8 cellular contexts compared by ENCODE assay signal in genomic region chr2:95192891-95193290, GRCh38. TPM values are rescaled to one million over a fixed set of nuclear protein-coding genes. Genes with fewer than 3 reads are reported as not detected.
DNase-seq lines count a peak whose midpoint lies in the region; ATAC-seq and TF ChIP-seq lines count a peak whose summit lies in the region.
"Not testable (repeated sequence)": the region's sequence is repeated elsewhere in the genome, so short reads cannot be mapped to it uniquely, and the experiment has no call there.

No MANE protein-coding gene starts in this region.

- not testable (repeated sequence) for H3K36me3 Mint-ChIP-seq in CD4-positive, alpha-beta memory T cell; activated T-helper 2 cell treated with anti-CD3 and anti-CD28 coated beads, Interferon-gamma antibody, Interleukin-2, Interleukin-4, amounts not matched to agents 10 μg/mL and 5 μg/mL and 100 μg/mL, durations not matched to agents 14 hours and 24 hours and 36 hours (ENCODE audit: low read depth)

- H3K4me1 Mint-ChIP-seq in CD4-positive, alpha-beta memory T cell; activated T-helper 2 cell treated with anti-CD3 and anti-CD28 coated beads, Interferon-gamma antibody, Interleukin-2, Interleukin-4, amounts not matched to agents 10 μg/mL and 5 μg/mL and 100 μg/mL, durations not matched to agents 14 hours and 24 hours and 36 hours (ENCODE audit: low read depth): not testable (repeated sequence)

- H3K9me3 ChIP-seq in CD4-positive, alpha-beta memory T cell (ENCODE audit: control insufficient read depth in 1 of 2, low read length in 2 of 2); psoas muscle: not testable (repeated sequence)

- H3K27ac Mint-ChIP-seq in CD4-positive, alpha-beta memory T cell; activated T-helper 2 cell treated with anti-CD3 and anti-CD28 coated beads, Interferon-gamma antibody, Interleukin-2, Interleukin-4, amounts not matched to agents 10 μg/mL and 5 μg/mL and 100 μg/mL, durations not matched to agents 14 hours and 24 hours and 36 hours: not testable (repeated sequence)

- not testable (repeated sequence) for H3K27me3 ChIP-seq in CD4-positive, alpha-beta memory T cell (ENCODE audit: insufficient read depth, low read length); kidney epithelial cell (ENCODE audit: control insufficient read depth, insufficient read depth, low read length); psoas muscle (ENCODE audit: insufficient read depth in 3 of 3, low read length in 2 of 3)

- H3K9me3 Mint-ChIP-seq in CD4-positive, alpha-beta memory T cell; activated T-helper 2 cell treated with anti-CD3 and anti-CD28 coated beads, Interferon-gamma antibody, Interleukin-2, Interleukin-4, amounts not matched to agents 10 μg/mL and 5 μg/mL and 100 μg/mL, durations not matched to agents 14 hours and 24 hours and 36 hours: not testable (repeated sequence)

- TF ChIP-seq CTCF in LNCaP clone FGC (IDR thresholded peaks at IDR 0.05; ENCODE audit: control insufficient read depth, extremely low read depth, insufficient read depth) (peak; percentile 66), kidney epithelial cell (IDR thresholded peaks at IDR 0.05; ENCODE audit: insufficient read depth, low read length, poor library complexity, severe bottlenecking) (peak; percentile 53), psoas muscle (IDR thresholded peaks at IDR 0.05) (peak; percentile 61)

- POLR2A ChIA-PET in CD4-positive, alpha-beta memory T cell (lab: Charles Lee; ENCODE audit: partially characterized antibody), result not testable (repeated sequence)

- not testable (repeated sequence) for ATAC-seq in psoas muscle

- H3K27ac ChIP-seq in CD4-positive, alpha-beta memory T cell (ENCODE audit: low read depth, low read length); psoas muscle: not testable (repeated sequence)

- peak in 4 of 5 donors; percentile 12 to 27 (median 17) for DNase-seq in CD4-positive, alpha-beta memory T cell
- not testable (repeated sequence) for DNase-seq in LNCaP clone FGC (ENCODE audit: low read depth); kidney epithelial cell (ENCODE audit: low read depth)
- DNase-seq in T-helper 9 cell, result peak; percentile 31
- peak; percentile 22 for DNase-seq in activated T-helper 2 cell treated with anti-CD3 and anti-CD28 coated beads, Interferon-gamma antibody, Interleukin-2, Interleukin-4, amounts not matched to agents 10 μg/mL and 5 μg/mL and 100 μg/mL, durations not matched to agents 14 hours and 24 hours and 36 hours (ENCODE audit: low spot score)
- peak; percentile 6 for DNase-seq in effector CD8-positive, alpha-beta T cell (lab: John Stamatoyannopoulos, UW)
- peak; percentile 57 to 74 for DNase-seq in psoas muscle
- DNase-seq in stimulated activated naive CD4-positive, alpha-beta T cell treated with Interleukin-2 at 50 U/mL for 16 hours (lab: John Stamatoyannopoulos, UW), result peak; percentile 10

- H3K36me3 ChIP-seq in CD4-positive, alpha-beta memory T cell (ENCODE audit: insufficient read depth, low read length); kidney epithelial cell (ENCODE audit: control insufficient read depth, insufficient read depth, low read length); psoas muscle (ENCODE audit: insufficient read depth in 1 of 2, low read depth in 1 of 2): not testable (repeated sequence)

- CTCF ChIA-PET in CD4-positive, alpha-beta memory T cell (lab: Charles Lee; ENCODE audit: partially characterized antibody), result not testable (repeated sequence)

- H3K27me3 Mint-ChIP-seq in CD4-positive, alpha-beta memory T cell; activated T-helper 2 cell treated with anti-CD3 and anti-CD28 coated beads, Interferon-gamma antibody, Interleukin-2, Interleukin-4, amounts not matched to agents 10 μg/mL and 5 μg/mL and 100 μg/mL, durations not matched to agents 14 hours and 24 hours and 36 hours (ENCODE audit: low read depth): not testable (repeated sequence)

- H3K4me3 Mint-ChIP-seq in CD4-positive, alpha-beta memory T cell; activated T-helper 2 cell treated with anti-CD3 and anti-CD28 coated beads, Interferon-gamma antibody, Interleukin-2, Interleukin-4, amounts not matched to agents 10 μg/mL and 5 μg/mL and 100 μg/mL, durations not matched to agents 14 hours and 24 hours and 36 hours (ENCODE audit: low read depth): not testable (repeated sequence)

- H3K4me3 ChIP-seq in CD4-positive, alpha-beta memory T cell (ENCODE audit: low read length in 2 of 2); LNCaP clone FGC (ENCODE audit: low read depth, low read length); kidney epithelial cell (ENCODE audit: low read depth, low read length); psoas muscle: not testable (repeated sequence)

- intact Hi-C loops in CD4-positive, alpha-beta memory T cell (cut with micrococcal nuclease); activated T-helper 2 cell treated with anti-CD3 and anti-CD28 coated beads, Interferon-gamma antibody, Interleukin-2, Interleukin-4, amounts not matched to agents 10 μg/mL and 5 μg/mL and 100 μg/mL, durations not matched to agents 14 hours and 24 hours and 36 hours (cut with micrococcal nuclease): not testable (repeated sequence)
- intact Hi-C loops in psoas muscle (cut with DNase I), result loop anchor here (5.0 to 10.0 kb wide), 2 partner anchors 122 to 124 kb away; no protein-coding TSS in a partner anchor

- not testable (repeated sequence) for H3K4me1 ChIP-seq in CD4-positive, alpha-beta memory T cell (ENCODE audit: insufficient read depth, low read length); psoas muscle

- WGBS in psoas muscle, 3 donors, result 0 to 4% (median 3%) methylated on average over 10 to 12 of the region's 12 CpGs

RNA-seq across cellular contexts. Expression of gene ZNF892, which starts 14.4 kb away (rescaled TPM):
- 1 to 10 TPM; 4.7 to 5.9 TPM for total RNA-seq in CD4-positive, alpha-beta memory T cell
- under 1 TPM in 1 of 2 donors, not detected in 1; 0.61 TPM for polyA plus RNA-seq in CD4-positive, alpha-beta memory T cell
- total RNA-seq in activated T-helper 2 cell treated with anti-CD3 and anti-CD28 coated beads, Interferon-gamma antibody, Interleukin-2, Interleukin-4, amounts not matched to agents 10 μg/mL and 5 μg/mL and 100 μg/mL, durations not matched to agents 14 hours and 24 hours and 36 hours, result 4.7 and 4.8 TPM in 2 replicates
- total RNA-seq in kidney epithelial cell (6.7 and 9.1 TPM in 2 replicates), psoas muscle (1 to 10 TPM in 3 of 4 donors, under 1 TPM in 1; 0.76 to 2.5 (median 2.0) TPM)
- 1 to 10 TPM in 1 of 3 donors, under 1 TPM in 2; 0.33 to 3.3 (median 0.35) TPM for polyA plus RNA-seq in psoas muscle

RNA-seq across cellular contexts. Expression of gene ZNF2, which starts 27.3 kb away (rescaled TPM):
- total RNA-seq in CD4-positive, alpha-beta memory T cell, result 10 to 100 TPM in 1 of 2 experiments, 1 to 10 TPM in 1; 8.3 to 10.1 TPM
- polyA plus RNA-seq in CD4-positive, alpha-beta memory T cell, result 1 to 10 TPM; 2.1 to 4.3 TPM
- total RNA-seq in activated T-helper 2 cell treated with anti-CD3 and anti-CD28 coated beads, Interferon-gamma antibody, Interleukin-2, Interleukin-4, amounts not matched to agents 10 μg/mL and 5 μg/mL and 100 μg/mL, durations not matched to agents 14 hours and 24 hours and 36 hours, result 3.3 and 3.6 TPM in 2 replicates
- total RNA-seq in kidney epithelial cell, result 5.1 and 6.1 TPM in 2 replicates
- 1 to 10 TPM; 2.4 to 5.5 (median 2.9) TPM for total RNA-seq in psoas muscle
- polyA plus RNA-seq in psoas muscle, result 1 to 10 TPM; 1.7 to 3.2 (median 2.7) TPM

RNA-seq across cellular contexts. Expression of gene ZNF514, which starts 33.2 kb away (rescaled TPM):
- 10 to 100 TPM; 35.2 to 37.1 TPM for total RNA-seq in CD4-positive, alpha-beta memory T cell
- polyA plus RNA-seq in CD4-positive, alpha-beta memory T cell, result 10 to 100 TPM in 1 of 2 donors, 1 to 10 TPM in 1; 7.3 to 11.2 TPM
- 9.8 and 10.4 TPM in 2 replicates for total RNA-seq in activated T-helper 2 cell treated with anti-CD3 and anti-CD28 coated beads, Interferon-gamma antibody, Interleukin-2, Interleukin-4, amounts not matched to agents 10 μg/mL and 5 μg/mL and 100 μg/mL, durations not matched to agents 14 hours and 24 hours and 36 hours
- 8.2 and 8.9 TPM in 2 replicates for total RNA-seq in kidney epithelial cell
- total RNA-seq in psoas muscle, result 10 to 100 TPM; 11.0 to 14.5 (median 14.2) TPM
- polyA plus RNA-seq in psoas muscle, result 10 to 100 TPM in 1 of 3 donors, 1 to 10 TPM in 2; 6.4 to 15.3 (median 7.3) TPM
